ENCODE assay signal across 11 cellular contexts in genomic region chr13:113907637-113908617, GRCh38. TPM values are rescaled to one million over a fixed set of nuclear protein-coding genes. Genes with fewer than 3 reads are reported as not detected.
DNase-seq lines count a peak whose midpoint lies in the region; ATAC-seq and TF ChIP-seq lines count a peak whose summit lies in the region.
"Had no signal": no experiment of that assay in that cellular context is flagged by ENCODE, and none has a peak within 500 bp of the region (broad histone marks: within the 10 kb centered on the region; RNA-seq: fewer than 3 reads in every experiment).

No MANE protein-coding gene starts in this region.

- no peak overlapping the region for H3K4me3 ChIP-seq in prostate gland

- H3K4me3 Mint-ChIP-seq in activated CD8-positive, alpha-beta T cell treated with anti-CD3 and anti-CD28 coated beads, Interleukin-2, amount 10 ng/mL, durations not matched to agents 7 days and 5 days, result no peak overlapping the region
- H3K4me3 Mint-ChIP-seq in activated CD8-positive, alpha-beta T cell treated with anti-CD3 and anti-CD28 coated beads for 36 hours, result no peak overlapping the region
- no peak overlapping the region for H3K4me3 Mint-ChIP-seq in type B pancreatic cell

- H3K36me3 ChIP-seq in prostate gland, result no peaks in the 10 kb centered on the region

- H3K27ac Mint-ChIP-seq in activated CD8-positive, alpha-beta T cell treated with anti-CD3 and anti-CD28 coated beads, Interleukin-2, amount 10 ng/mL, durations not matched to agents 7 days and 5 days, result no peak overlapping the region
- H3K27ac Mint-ChIP-seq in activated CD8-positive, alpha-beta T cell treated with anti-CD3 and anti-CD28 coated beads for 36 hours, result no peak overlapping the region
- H3K27ac Mint-ChIP-seq in type B pancreatic cell, result no peak overlapping the region

- H3K27ac ChIP-seq in epithelial cell of prostate (peak overlapping the region; percentile 76), prostate gland (no peak overlapping the region)

- no peaks in the 10 kb centered on the region for H3K36me3 Mint-ChIP-seq in activated CD8-positive, alpha-beta T cell treated with anti-CD3 and anti-CD28 coated beads, Interleukin-2, amount 10 ng/mL, durations not matched to agents 7 days and 5 days (ENCODE audit: low read depth)
- H3K36me3 Mint-ChIP-seq in activated CD8-positive, alpha-beta T cell treated with anti-CD3 and anti-CD28 coated beads for 36 hours (ENCODE audit: low read depth), result no peaks in the 10 kb centered on the region
- no peaks in the 10 kb centered on the region for H3K36me3 Mint-ChIP-seq in type B pancreatic cell

- H3K27me3 ChIP-seq in prostate gland (replicated peaks; ENCODE audit: insufficient read depth), result no peaks in the 10 kb centered on the region

- intact Hi-C loops in activated CD8-positive, alpha-beta T cell treated with anti-CD3 and anti-CD28 coated beads for 36 hours (cut with micrococcal nuclease), result no loop called here
- intact Hi-C loops in prostate gland (cut with DNase I), result loop anchor here (5.0 kb wide), 1 partner anchor 71 kb away; no protein-coding TSS in a partner anchor

- no peaks in the 10 kb centered on the region for H3K9me3 Mint-ChIP-seq in activated CD8-positive, alpha-beta T cell treated with anti-CD3 and anti-CD28 coated beads, Interleukin-2, amount 10 ng/mL, durations not matched to agents 7 days and 5 days (ENCODE audit: insufficient read depth)
- H3K9me3 Mint-ChIP-seq in activated CD8-positive, alpha-beta T cell treated with anti-CD3 and anti-CD28 coated beads for 36 hours, result no peaks in the 10 kb centered on the region
- no peaks in the 10 kb centered on the region for H3K9me3 Mint-ChIP-seq in type B pancreatic cell

- POLR2A ChIA-PET in activated CD8-positive, alpha-beta T cell treated with anti-CD3 and anti-CD28 coated beads, Interleukin-2, amount 10 ng/mL, durations not matched to agents 7 days and 5 days (lab: Charles Lee), result no interaction called here
- POLR2A ChIA-PET in activated CD8-positive, alpha-beta T cell treated with anti-CD3 and anti-CD28 coated beads for 36 hours (lab: Charles Lee), result no interaction called here

- peaks cover 3% of the 10 kb centered on the region for H3K4me1 Mint-ChIP-seq in activated CD8-positive, alpha-beta T cell treated with anti-CD3 and anti-CD28 coated beads, Interleukin-2, amount 10 ng/mL, durations not matched to agents 7 days and 5 days (ENCODE audit: low read depth)
- peaks cover 5% of the 10 kb centered on the region for H3K4me1 Mint-ChIP-seq in activated CD8-positive, alpha-beta T cell treated with anti-CD3 and anti-CD28 coated beads for 36 hours (ENCODE audit: low read depth)
- H3K4me1 Mint-ChIP-seq in type B pancreatic cell (ENCODE audit: unreplicated experiment), result peaks cover 6% of the 10 kb centered on the region

- no peak for TF ChIP-seq CTCF in activated CD8-positive, alpha-beta T cell treated with anti-CD3 and anti-CD28 coated beads for 36 hours (IDR thresholded peaks at IDR 0.05)
- TF ChIP-seq CTCF in type B pancreatic cell (conservative IDR thresholded peaks at IDR 0.05) (no peak), prostate gland (IDR thresholded peaks at IDR 0.05) (no peak)

- no peaks in the 10 kb centered on the region for H3K4me1 ChIP-seq in prostate gland (replicated peaks)

- ATAC-seq in activated CD8-positive, alpha-beta T cell treated with anti-CD3 and anti-CD28 coated beads, Interleukin-2, amount 10 ng/mL, durations not matched to agents 7 days and 5 days, result no peak
- ATAC-seq in activated CD8-positive, alpha-beta T cell treated with anti-CD3 and anti-CD28 coated beads for 36 hours, result no peak
- ATAC-seq in GM19455 (IDR thresholded peaks at IDR 0.05; ENCODE audit: unreplicated experiment), result no peak

- peak; percentile 9 for DNase-seq in activated CD8-positive, alpha-beta T cell treated with anti-CD3 and anti-CD28 coated beads, Interleukin-2, amount 10 ng/mL, durations not matched to agents 7 days and 5 days
- DNase-seq in activated CD8-positive, alpha-beta T cell treated with anti-CD3 and anti-CD28 coated beads for 36 hours, result no peak
- DNase-seq in NCI-H526 (lab: John Stamatoyannopoulos, UW) (peak; percentile 54 to 87), epithelial cell of prostate (ENCODE audit: low read depth, low spot score) (peak; percentile 10), type B pancreatic cell (ENCODE audit: extremely low spot score, unreplicated experiment) (peak; percentile 59), prostate gland (ENCODE audit: low spot score) (no peak), cerebellum (ENCODE audit: low spot score) (no peak)
- DNase-seq: amniotic stem cell, C1 segment of cervical spinal cord, T-helper 1 cell had no signal

- no peak for TF ChIP-seq POLR2A in prostate gland (IDR thresholded peaks at IDR 0.05)

- CTCF ChIA-PET in activated CD8-positive, alpha-beta T cell treated with anti-CD3 and anti-CD28 coated beads, Interleukin-2, amount 10 ng/mL, durations not matched to agents 7 days and 5 days (lab: Charles Lee), result no interaction called here
- CTCF ChIA-PET in activated CD8-positive, alpha-beta T cell treated with anti-CD3 and anti-CD28 coated beads for 36 hours (lab: Charles Lee), result no interaction called here

- WGBS in prostate gland, result 34% methylated on average over 17 of the region's 17 CpGs

- no peaks in the 10 kb centered on the region for H3K9me3 ChIP-seq in prostate gland

- H3K27me3 Mint-ChIP-seq in activated CD8-positive, alpha-beta T cell treated with anti-CD3 and anti-CD28 coated beads, Interleukin-2, amount 10 ng/mL, durations not matched to agents 7 days and 5 days (ENCODE audit: low read depth), result peaks cover 40% of the 10 kb centered on the region
- peaks cover 33% of the 10 kb centered on the region for H3K27me3 Mint-ChIP-seq in activated CD8-positive, alpha-beta T cell treated with anti-CD3 and anti-CD28 coated beads for 36 hours
- H3K27me3 Mint-ChIP-seq in type B pancreatic cell, result peaks cover 21% of the 10 kb centered on the region

RNA-seq across cellular contexts. Expression of gene GAS6, which starts 44.1 kb away (rescaled TPM):
- under 1 TPM; 0.53 to 0.65 TPM for total RNA-seq in activated CD8-positive, alpha-beta T cell treated with anti-CD3 and anti-CD28 coated beads, Interleukin-2, amount 10 ng/mL, durations not matched to agents 7 days and 5 days
- total RNA-seq in activated CD8-positive, alpha-beta T cell treated with anti-CD3 and anti-CD28 coated beads for 36 hours, result under 1 TPM; 0.23 to 0.25 TPM
- total RNA-seq in type B pancreatic cell (ENCODE audit: low replicate concordance) (42.9 and 102 TPM in 2 replicates), prostate gland (100 to 1,000 TPM; 116 to 432 TPM), cerebellum (18.1 TPM)

Comparison
In these comparisons a context has a peak if more than half of its experiments do, and no peak if none do; other contexts are left out.
1. DNase-seq: peak in activated CD8-positive, alpha-beta T cell treated with anti-CD3 and anti-CD28 coated beads, Interleukin-2, amount 10 ng/mL, durations not matched to agents 7 days and 5 days (single experiment), NCI-H526 (2 of 2), epithelial cell of prostate (single experiment) and type B pancreatic cell (single experiment); none in activated CD8-positive, alpha-beta T cell treated with anti-CD3 and anti-CD28 coated beads for 36 hours (single experiment), prostate gland (single experiment) and cerebellum (single experiment).
2. RNA of gene GAS6, which starts 44.1 kb away (total RNA-seq): 116 to 432 TPM in prostate gland, 42.9 to 102 TPM in type B pancreatic cell and 18.1 TPM in cerebellum (single experiment); 0.53 to 0.65 TPM in activated CD8-positive, alpha-beta T cell treated with anti-CD3 and anti-CD28 coated beads, Interleukin-2, amount 10 ng/mL, durations not matched to agents 7 days and 5 days and 0.23 to 0.25 TPM in activated CD8-positive, alpha-beta T cell treated with anti-CD3 and anti-CD28 coated beads for 36 hours; every median in the first group is over 10 times any median in the second.